8 cellular contexts compared by ENCODE assay signal in genomic region chr19:29260477-29261317, GRCh38. TPM values are rescaled to one million over a fixed set of nuclear protein-coding genes. Genes with fewer than 3 reads are reported as not detected.
DNase-seq lines count a peak whose midpoint lies in the region; ATAC-seq and TF ChIP-seq lines count a peak whose summit lies in the region.

No MANE protein-coding gene starts in this region.

- POLR2A ChIA-PET in WTC11 (lab: Charles Lee): no interaction called here

- H3K4me1 Mint-ChIP-seq in WTC11: no peaks in the 10 kb centered on the region
- peaks cover 40 to 51% of the 10 kb centered on the region in 2 donors for H3K4me1 Mint-ChIP-seq in immature natural killer cell

- TF ChIP-seq CTCF in LNCaP clone FGC (IDR thresholded peaks at IDR 0.05; ENCODE audit: control insufficient read depth, extremely low read depth, insufficient read depth): peak; percentile 79
- TF ChIP-seq CTCF in WTC11 (IDR thresholded peaks at IDR 0.05): peak; percentile 73

- peak; percentile 65 for DNase-seq in activated CD4-positive, alpha-beta T cell treated with anti-CD3 and anti-CD28 coated beads for 48 hours
- no peak for DNase-seq in activated CD4-positive, alpha-beta T cell treated with anti-CD3 and anti-CD28 coated beads for 1 hour
- DNase-seq in LNCaP clone FGC (ENCODE audit: low read depth): no peak
- DNase-seq in WTC11 (ENCODE audit: low spot score): peak; percentile 74
- DNase-seq in immature natural killer cell: peak; percentile 23 to 34 (median 33)
- DNase-seq in effector memory CD4-positive, alpha-beta T cell: no peak

- ATAC-seq in WTC11: peak; percentile 82
- ATAC-seq in HG02870 (IDR thresholded peaks at IDR 0.05; ENCODE audit: unreplicated experiment): no peak
- ATAC-seq in GM21526 (IDR thresholded peaks at IDR 0.05; ENCODE audit: low FRiP score, unreplicated experiment): no peak

- H3K9me3 Mint-ChIP-seq in WTC11 (peaks cover 17% of the 10 kb centered on the region), immature natural killer cell (no peaks in the 10 kb centered on the region)

- CTCF ChIA-PET in WTC11 (lab: Charles Lee): interaction anchor here (0.6 to 2.2 kb wide), 20 partner anchors 8 to 1118 kb away, joined by 3 to 15 read pairs (median 3); no protein-coding TSS in a partner anchor

- peaks cover 8% of the 10 kb centered on the region for H3K36me3 Mint-ChIP-seq in WTC11
- H3K36me3 Mint-ChIP-seq in immature natural killer cell: no peaks in the 10 kb centered on the region

- no peaks in the 10 kb centered on the region for H3K9me3 ChIP-seq in effector memory CD4-positive, alpha-beta T cell (ENCODE audit: control insufficient read depth, low read length)

- H3K4me1 ChIP-seq in effector memory CD4-positive, alpha-beta T cell (ENCODE audit: control insufficient read depth, insufficient read depth, low read length, poor library complexity, severe bottlenecking): no peaks in the 10 kb centered on the region

- H3K27me3 Mint-ChIP-seq in WTC11 (ENCODE audit: low read depth) (no peaks in the 10 kb centered on the region; the same call in 1 of the 2 replicates), immature natural killer cell (ENCODE audit: low read depth in 3 of 3) (peaks cover 2 to 9% (median 7%) of the 10 kb centered on the region in 3 donors)

- no peak overlapping the region for H3K27ac ChIP-seq in effector memory CD4-positive, alpha-beta T cell (ENCODE audit: insufficient read depth, low read length, poor library complexity, severe bottlenecking)

- H3K4me3 ChIP-seq in LNCaP clone FGC (ENCODE audit: low read depth, low read length): no peak overlapping the region
- H3K4me3 ChIP-seq in effector memory CD4-positive, alpha-beta T cell (ENCODE audit: insufficient read depth, low read depth, low read length, poor library complexity, severe bottlenecking): no peak overlapping the region

- no peaks in the 10 kb centered on the region for H3K27me3 ChIP-seq in effector memory CD4-positive, alpha-beta T cell (replicated peaks; ENCODE audit: control insufficient read depth, insufficient read depth, low read length, poor library complexity, severe bottlenecking)

- H3K4me3 Mint-ChIP-seq in WTC11 (no peak overlapping the region), immature natural killer cell (no peak overlapping the region)

- H3K27ac Mint-ChIP-seq in WTC11: no peak overlapping the region
- no peak overlapping the region for H3K27ac Mint-ChIP-seq in immature natural killer cell

- no peaks in the 10 kb centered on the region for H3K36me3 ChIP-seq in effector memory CD4-positive, alpha-beta T cell (ENCODE audit: control insufficient read depth, insufficient read depth, low read length)

TF ChIP-seq in WTC11, 78 proteins besides CTCF, POLR2A, EP300 and RAD21:
- TF ChIP-seq NFYB (CRISPR knock-in tag; conservative IDR thresholded peaks at IDR 0.05; ENCODE audit: low read depth): peak; percentile 44; the same call in 1 of the 2 replicates
- TF ChIP-seq AFF4 (CRISPR knock-in tag; IDR thresholded peaks at IDR 0.05; ENCODE audit: borderline replicate concordance): no peak
- no peak for TF ChIP-seq ZNF263 (CRISPR knock-in tag; IDR thresholded peaks at IDR 0.05; ENCODE audit: low read depth)
- TF ChIP-seq NFATC4 (CRISPR knock-in tag; IDR thresholded peaks at IDR 0.05): no peak
TF ChIP-seq in WTC11: peak in this region for 1.

RNA-seq across cellular contexts. Expression of gene UQCRFS1, which starts 47.7 kb away (rescaled TPM):
- total RNA-seq in WTC11 (2021): 55.1 to 58.2 TPM (median 55.5 TPM) in 3 replicates
- 10 to 100 TPM; 68.0 to 95.0 (median 83.7) TPM for polyA plus RNA-seq in immature natural killer cell

Comparison
In these comparisons a context has a peak if more than half of its experiments do, and no peak if none do; other contexts are left out.
1. DNase-seq: peak in activated CD4-positive, alpha-beta T cell treated with anti-CD3 and anti-CD28 coated beads for 48 hours (single experiment), WTC11 (single experiment) and immature natural killer cell (3 of 3); none in activated CD4-positive, alpha-beta T cell treated with anti-CD3 and anti-CD28 coated beads for 1 hour (single experiment), LNCaP clone FGC (single experiment) and effector memory CD4-positive, alpha-beta T cell (0 of 3).